ENCODE assay signal across 1 cellular context in genomic region chr22:37777122-37777687, GRCh38.
TF ChIP-seq lines count a peak whose summit lies in the region.

No MANE protein-coding gene starts in this region.

TF ChIP-seq in K562, 482 proteins besides CTCF, POLR2A, EP300 and RAD21 (continued from another document):
- TF ChIP-seq E2F8 (IDR thresholded peaks at IDR 0.05; ENCODE audit: low read depth, partially characterized antibody): no peak
- TF ChIP-seq BACH1 (tag; IDR thresholded peaks at IDR 0.05): no peak
- TF ChIP-seq, protein P1, sequence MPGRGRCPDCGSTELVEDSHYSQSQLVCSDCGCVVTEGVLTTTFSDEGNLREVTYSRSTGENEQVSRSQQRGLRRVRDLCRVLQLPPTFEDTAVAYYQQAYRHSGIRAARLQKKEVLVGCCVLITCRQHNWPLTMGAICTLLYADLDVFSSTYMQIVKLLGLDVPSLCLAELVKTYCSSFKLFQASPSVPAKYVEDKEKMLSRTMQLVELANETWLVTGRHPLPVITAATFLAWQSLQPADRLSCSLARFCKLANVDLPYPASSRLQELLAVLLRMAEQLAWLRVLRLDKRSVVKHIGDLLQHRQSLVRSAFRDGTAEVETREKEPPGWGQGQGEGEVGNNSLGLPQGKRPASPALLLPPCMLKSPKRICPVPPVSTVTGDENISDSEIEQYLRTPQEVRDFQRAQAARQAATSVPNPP (IDR thresholded peaks at IDR 0.05; ENCODE audit: borderline replicate concordance, insufficient read depth, insufficient read length): no peak
- no peak for TF ChIP-seq FIP1L1 (IDR thresholded peaks at IDR 0.05; ENCODE audit: low read depth, low read length, poor library complexity, severe bottlenecking)
- TF ChIP-seq, protein P2, sequence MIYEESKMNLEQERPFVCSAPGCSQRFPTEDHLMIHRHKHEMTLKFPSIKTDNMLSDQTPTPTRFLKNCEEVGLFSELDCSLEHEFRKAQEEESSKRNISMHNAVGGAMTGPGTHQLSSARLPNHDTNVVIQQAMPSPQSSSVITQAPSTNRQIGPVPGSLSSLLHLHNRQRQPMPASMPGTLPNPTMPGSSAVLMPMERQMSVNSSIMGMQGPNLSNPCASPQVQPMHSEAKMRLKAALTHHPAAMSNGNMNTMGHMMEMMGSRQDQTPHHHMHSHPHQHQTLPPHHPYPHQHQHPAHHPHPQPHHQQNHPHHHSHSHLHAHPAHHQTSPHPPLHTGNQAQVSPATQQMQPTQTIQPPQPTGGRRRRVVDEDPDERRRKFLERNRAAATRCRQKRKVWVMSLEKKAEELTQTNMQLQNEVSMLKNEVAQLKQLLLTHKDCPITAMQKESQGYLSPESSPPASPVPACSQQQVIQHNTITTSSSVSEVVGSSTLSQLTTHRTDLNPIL (CRISPR knock-in tag; IDR thresholded peaks at IDR 0.05): no peak
- no peak for TF ChIP-seq CLOCK (CRISPR knock-in tag; IDR thresholded peaks at IDR 0.05; ENCODE audit: borderline replicate concordance)
- no peak for TF ChIP-seq GTF2E2 (tag; IDR thresholded peaks at IDR 0.05)
- peak; percentile 30 to 57; a peak in 2 of 4 replicates for TF ChIP-seq MNT (conservative IDR thresholded peaks at IDR 0.05)
- no peak for TF ChIP-seq ZNF121 (CRISPR knock-in tag; conservative IDR thresholded peaks at IDR 0.05)
